19 cellular contexts compared by ENCODE assay signal in the genomic region with DNA sequence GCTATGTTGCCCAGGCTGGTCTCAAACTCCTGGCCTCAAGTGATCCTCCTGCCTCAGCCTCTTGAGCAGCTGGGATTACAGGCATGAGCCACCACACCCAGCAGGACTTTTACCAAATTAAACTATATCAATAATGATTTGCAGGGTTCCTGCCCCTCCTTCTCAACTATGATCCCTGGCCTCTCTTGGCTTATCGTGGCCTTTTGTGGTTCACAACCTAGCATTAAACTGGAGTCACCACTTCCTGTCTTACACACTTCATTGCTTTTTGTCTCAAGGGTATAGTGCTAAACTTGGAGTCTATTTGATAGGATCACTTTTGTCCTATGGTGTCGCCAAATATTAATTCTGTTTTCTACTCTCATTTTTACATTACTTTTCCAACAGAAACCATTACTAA.
DNase-seq lines count a peak whose midpoint lies in the region; ATAC-seq, FAIRE-seq and TF ChIP-seq lines count a peak whose summit lies in the region.
"Had no signal": no experiment of that assay in that cellular context is flagged by ENCODE, and none has a peak within 500 bp of the region (broad histone marks: within the 10 kb centered on the region; RNA-seq: fewer than 3 reads in every experiment).

No MANE protein-coding gene starts in this region.

- H3K27me3 ChIP-seq in suprapubic skin = no peaks in the 10 kb centered on the region

- H3K4me1 ChIP-seq in suprapubic skin = no peaks in the 10 kb centered on the region

- WGBS in suprapubic skin = 95% methylated on average over 2 of the region's 2 CpGs

- TF ChIP-seq POLR2A in GM12892 (IDR thresholded peaks at IDR 0.05; ENCODE audit: low read depth, low read length) (no peak), suprapubic skin (IDR thresholded peaks at IDR 0.05) (no peak)

- no peak for DNase-seq in GM12892 (ENCODE audit: insufficient read length)
- peak; percentile 34 for DNase-seq in KBM-7
- no peak for DNase-seq in activated naive CD8-positive, alpha-beta T cell treated with anti-CD3 and anti-CD28 coated beads for 36 hours
- DNase-seq in suprapubic skin (ENCODE audit: low spot score in 2 of 2) = no peak
- DNase-seq in effector CD8-positive, alpha-beta T cell (lab: John Stamatoyannopoulos, UW) = no peak
- DNase-seq: activated naive CD4-positive, alpha-beta T cell treated with anti-CD3 and anti-CD28 coated beads, Interleukin-2, amount 10 ng/mL, durations not matched to agents 7 days and 5 days; foreskin melanocyte; MM.1S; NCI-H1694 treated with DMSO at 0.1 percent for 48 hours; nucleus accumbens; SHP77 had no signal

- peaks cover 74% of the 10 kb centered on the region for H3K36me3 ChIP-seq in suprapubic skin

- ATAC-seq in GM19351 (IDR thresholded peaks at IDR 0.05; ENCODE audit: unreplicated experiment) = peak; percentile 64
- no peak for ATAC-seq in stimulated activated memory B cell treated with anti-CD40 and anti-IgM and Interleukin-4, amounts not matched to agents 10 μg/mL and 1 μg/mL and 100 μg/mL, for 72 hours
- ATAC-seq in GM19328 (IDR thresholded peaks at IDR 0.05; ENCODE audit: unreplicated experiment) = no peak
- ATAC-seq: HCT116 had no signal

- TF ChIP-seq CTCF in suprapubic skin (IDR thresholded peaks at IDR 0.05) = no peak

- peaks cover 13% of the 10 kb centered on the region for H3K36me3 Mint-ChIP-seq in activated naive CD8-positive, alpha-beta T cell treated with anti-CD3 and anti-CD28 coated beads for 36 hours
- peaks cover 18% of the 10 kb centered on the region for H3K36me3 Mint-ChIP-seq in stimulated activated memory B cell treated with anti-CD40 and anti-IgM and Interleukin-4, amounts not matched to agents 10 μg/mL and 1 μg/mL and 100 μg/mL, for 72 hours

- no peak overlapping the region for H3K4me3 ChIP-seq in suprapubic skin

- no peak overlapping the region for H3K27ac ChIP-seq in suprapubic skin

- no peak for TF ChIP-seq EP300 in suprapubic skin (IDR thresholded peaks at IDR 0.05)

- no peaks in the 10 kb centered on the region for H3K9me3 ChIP-seq in suprapubic skin

- in situ Hi-C loops in KBM-7 (cut with MboI; ENCODE audit: low pct_unique_long_range_greater_than_20kb, low sequenced_read_pairs) = no loop called here

- H3K27ac Mint-ChIP-seq in activated naive CD8-positive, alpha-beta T cell treated with anti-CD3 and anti-CD28 coated beads for 36 hours = peak overlapping the region; percentile 22
- H3K27ac Mint-ChIP-seq in stimulated activated memory B cell treated with anti-CD40 and anti-IgM and Interleukin-4, amounts not matched to agents 10 μg/mL and 1 μg/mL and 100 μg/mL, for 72 hours = no peak overlapping the region
- H3K27ac Mint-ChIP-seq: activated naive CD4-positive, alpha-beta T cell treated with anti-CD3 and anti-CD28 coated beads, Interleukin-2, amount 10 ng/mL, durations not matched to agents 7 days and 5 days; memory B cell had no signal

- H3K27me3 Mint-ChIP-seq in activated naive CD8-positive, alpha-beta T cell treated with anti-CD3 and anti-CD28 coated beads for 36 hours = no peaks in the 10 kb centered on the region
- no peaks in the 10 kb centered on the region for H3K27me3 Mint-ChIP-seq in stimulated activated memory B cell treated with anti-CD40 and anti-IgM and Interleukin-4, amounts not matched to agents 10 μg/mL and 1 μg/mL and 100 μg/mL, for 72 hours
- H3K27me3 Mint-ChIP-seq: activated naive CD4-positive, alpha-beta T cell treated with anti-CD3 and anti-CD28 coated beads, Interleukin-2, amount 10 ng/mL, durations not matched to agents 7 days and 5 days; central memory CD8-positive, alpha-beta T cell; memory B cell had no signal

- peaks cover 10% of the 10 kb centered on the region for H3K4me1 Mint-ChIP-seq in activated naive CD8-positive, alpha-beta T cell treated with anti-CD3 and anti-CD28 coated beads for 36 hours
- H3K4me1 Mint-ChIP-seq in stimulated activated memory B cell treated with anti-CD40 and anti-IgM and Interleukin-4, amounts not matched to agents 10 μg/mL and 1 μg/mL and 100 μg/mL, for 72 hours = peaks cover 7% of the 10 kb centered on the region
- H3K4me1 Mint-ChIP-seq: central memory CD8-positive, alpha-beta T cell had no signal

- H3K4me3 Mint-ChIP-seq in activated naive CD8-positive, alpha-beta T cell treated with anti-CD3 and anti-CD28 coated beads for 36 hours = no peak overlapping the region
- H3K4me3 Mint-ChIP-seq in stimulated activated memory B cell treated with anti-CD40 and anti-IgM and Interleukin-4, amounts not matched to agents 10 μg/mL and 1 μg/mL and 100 μg/mL, for 72 hours = no peak overlapping the region
- H3K4me3 Mint-ChIP-seq: activated naive CD4-positive, alpha-beta T cell treated with anti-CD3 and anti-CD28 coated beads, Interleukin-2, amount 10 ng/mL, durations not matched to agents 7 days and 5 days; central memory CD8-positive, alpha-beta T cell; memory B cell had no signal

- FAIRE-seq in GM12892 (lab: Jason Lieb, UNC) = peak; percentile 61
- FAIRE-seq: astrocyte, urothelium cell line had no signal

- no peaks in the 10 kb centered on the region for H3K9me3 Mint-ChIP-seq in activated naive CD8-positive, alpha-beta T cell treated with anti-CD3 and anti-CD28 coated beads for 36 hours
- H3K9me3 Mint-ChIP-seq in stimulated activated memory B cell treated with anti-CD40 and anti-IgM and Interleukin-4, amounts not matched to agents 10 μg/mL and 1 μg/mL and 100 μg/mL, for 72 hours = no peaks in the 10 kb centered on the region
- H3K9me3 Mint-ChIP-seq: activated naive CD4-positive, alpha-beta T cell treated with anti-CD3 and anti-CD28 coated beads, Interleukin-2, amount 10 ng/mL, durations not matched to agents 7 days and 5 days; central memory CD8-positive, alpha-beta T cell; memory B cell had no signal
